Comparison of ENCODE assay signal across 30 cellular contexts in the genomic region with DNA sequence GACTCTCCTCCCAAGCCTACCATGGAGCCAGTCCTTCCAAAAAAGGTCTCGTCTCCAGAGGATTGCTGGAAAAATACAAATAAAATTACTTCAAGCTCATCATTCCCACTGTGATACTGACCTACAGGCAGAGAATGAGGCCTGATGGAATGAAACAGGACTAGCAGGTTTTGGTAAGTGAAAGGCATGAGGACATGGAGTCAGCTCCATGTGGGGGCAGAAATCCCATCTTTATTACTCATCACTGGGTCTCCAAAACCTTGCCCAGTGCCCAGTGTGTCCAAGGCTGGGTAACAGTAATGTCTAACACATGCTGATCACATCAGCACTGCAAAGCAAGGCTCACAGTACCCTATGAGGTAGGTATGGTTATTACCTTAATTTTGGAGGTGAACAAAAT.
"Had no signal": no experiment of that assay in that cellular context is flagged by ENCODE, and none has a peak within 500 bp of the region (broad histone marks: within the 10 kb centered on the region; RNA-seq: fewer than 3 reads in every experiment).

No MANE protein-coding gene starts in this region.

- H3K4me1 Mint-ChIP-seq: activated CD4-positive, alpha-beta T cell treated with anti-CD3 and anti-CD28 coated beads, Interleukin-2, amount 10 ng/mL, durations not matched to agents 24 days and 14 days; activated naive CD8-positive, alpha-beta T cell treated with anti-CD3 and anti-CD28 coated beads for 36 hours; nephron had no signal

- H3K9me3 ChIP-seq: adrenal gland, gastroesophageal sphincter, right lobe of liver, thoracic aorta, vagina had no signal

- H3K4me1 ChIP-seq: adrenal gland, gastroesophageal sphincter, right lobe of liver, vagina had no signal

- H3K36me3 ChIP-seq: adrenal gland, brain microvascular endothelial cell, right lobe of liver, thoracic aorta, vagina had no signal

- H3K27me3 ChIP-seq: adrenal gland, brain microvascular endothelial cell, gastroesophageal sphincter, hepatocyte, right lobe of liver, vagina had no signal

- H3K27ac ChIP-seq: adrenal gland, brain microvascular endothelial cell, gastroesophageal sphincter, hepatocyte, right lobe of liver, skin epidermis, thoracic aorta, vagina had no signal

- H3K4me2 ChIP-seq: hepatocyte had no signal

- H2AFZ ChIP-seq: hepatocyte had no signal

- H3K4me3 ChIP-seq: adrenal gland, gastroesophageal sphincter, hepatocyte, right lobe of liver, skin epidermis, thoracic aorta, vagina had no signal

- H3K27me3 Mint-ChIP-seq: progenitor cell of endocrine pancreas had no signal

- DNase-seq: activated CD4-positive, alpha-beta memory T cell treated with anti-CD3 and anti-CD28 coated beads for 36 hours; activated CD4-positive, CD25-positive, alpha-beta regulatory T cell treated with anti-CD3 and anti-CD28 coated beads, Interleukin-2, amount 50 U/mL, for 72 hours; activated CD8-positive, alpha-beta memory T cell treated with anti-CD3 and anti-CD28 coated beads, Interleukin-2, amount 50 U/mL, for 4 hours; activated effector memory CD4-positive, alpha-beta T cell treated with anti-CD3 and anti-CD28 coated beads, Interleukin-2, amount 50 U/mL, for 16 hours; activated naive CD4-positive, alpha-beta T cell treated with anti-CD3 and anti-CD28 coated beads for 36 hours; activated naive CD8-positive, alpha-beta T cell treated with anti-CD3 and anti-CD28 coated beads for 36 hours; activated T-cell treated with anti-CD3 and anti-CD28 coated beads, Interleukin-2, amount 50 U/mL, for 1 hour; adrenal gland; brain microvascular endothelial cell; central memory CD4-positive, alpha-beta T cell; islet precursor cell; left cardiac atrium; left ventricle myocardium superior; right lobe of liver; stimulated activated CD4-positive, alpha-beta T cell treated with anti-CD3 and anti-CD28 coated beads, Interleukin-12 subunit alpha, Interleukin-12 subunit beta, amount 100 ng/mL, for 4 hours; stimulated activated CD4-positive, alpha-beta T cell treated with anti-CD3 and anti-CD28 coated beads, Interleukin-4, amount 100 ng/mL, for 1 hour; T-helper 9 cell had no signal

- H3K9me3 Mint-ChIP-seq: activated CD4-positive, alpha-beta memory T cell treated with anti-CD3 and anti-CD28 coated beads for 36 hours; activated CD4-positive, alpha-beta T cell treated with anti-CD3 and anti-CD28 coated beads, Interleukin-2, amount 10 ng/mL, durations not matched to agents 24 days and 14 days; activated naive CD4-positive, alpha-beta T cell treated with anti-CD3 and anti-CD28 coated beads for 36 hours; activated T-helper 1 cell treated with anti-CD3 and anti-CD28 coated beads, Interleukin-12 subunit alpha, Interleukin-12 subunit beta, Interleukin-2, Interleukin-4 antibody, amounts not matched to agents 30 ng/mL and 10 ng/mL and 1 ng/mL, durations not matched to agents 14 hours and 24 hours and 36 hours; nephron; stimulated activated naive CD8-positive, alpha-beta T cell treated with anti-CD3 and anti-CD28 coated beads, Interleukin-15, Interleukin-2, amounts not matched to agents 100 ng/mL and 50 ng/mL, for 24 hours had no signal

- H3K36me3 Mint-ChIP-seq: activated CD4-positive, alpha-beta memory T cell treated with anti-CD3 and anti-CD28 coated beads for 36 hours; activated naive CD8-positive, alpha-beta T cell treated with anti-CD3 and anti-CD28 coated beads for 36 hours had no signal

- ATAC-seq: esophagus mucosa, gastroesophageal sphincter, left cardiac atrium, left ventricle myocardium superior, right lobe of liver had no signal

- H3K4me3 Mint-ChIP-seq: activated CD4-positive, alpha-beta memory T cell treated with anti-CD3 and anti-CD28 coated beads for 36 hours; activated CD4-positive, alpha-beta T cell treated with anti-CD3 and anti-CD28 coated beads, Interleukin-2, amount 10 ng/mL, durations not matched to agents 24 days and 14 days; activated naive CD4-positive, alpha-beta T cell treated with anti-CD3 and anti-CD28 coated beads for 36 hours; activated naive CD8-positive, alpha-beta T cell treated with anti-CD3 and anti-CD28 coated beads for 36 hours; activated T-helper 1 cell treated with anti-CD3 and anti-CD28 coated beads, Interleukin-12 subunit alpha, Interleukin-12 subunit beta, Interleukin-2, Interleukin-4 antibody, amounts not matched to agents 30 ng/mL and 10 ng/mL and 1 ng/mL, durations not matched to agents 14 hours and 24 hours and 36 hours; nephron; stimulated activated naive CD8-positive, alpha-beta T cell treated with anti-CD3 and anti-CD28 coated beads, Interleukin-15, Interleukin-2, amounts not matched to agents 100 ng/mL and 50 ng/mL, for 24 hours; T-helper 1 cell treated with Interleukin-12 subunit alpha and Interleukin-12 subunit beta and Interleukin-4 antibody, amounts not matched to agents 30 μg/mL and 1 μg/mL, for 36 hours; type B pancreatic cell had no signal

- H3K79me2 ChIP-seq: hepatocyte had no signal

- H3K27ac Mint-ChIP-seq: activated CD4-positive, alpha-beta memory T cell treated with anti-CD3 and anti-CD28 coated beads for 36 hours; activated CD4-positive, alpha-beta T cell treated with anti-CD3 and anti-CD28 coated beads, Interleukin-2, amount 10 ng/mL, durations not matched to agents 24 days and 14 days; activated naive CD4-positive, alpha-beta T cell treated with anti-CD3 and anti-CD28 coated beads for 36 hours; activated naive CD8-positive, alpha-beta T cell treated with anti-CD3 and anti-CD28 coated beads for 36 hours; activated T-helper 1 cell treated with anti-CD3 and anti-CD28 coated beads, Interleukin-12 subunit alpha, Interleukin-12 subunit beta, Interleukin-2, Interleukin-4 antibody, amounts not matched to agents 30 ng/mL and 10 ng/mL and 1 ng/mL, durations not matched to agents 14 hours and 24 hours and 36 hours; nephron; progenitor cell of endocrine pancreas; stimulated activated naive CD8-positive, alpha-beta T cell treated with anti-CD3 and anti-CD28 coated beads, Interleukin-15, Interleukin-2, amounts not matched to agents 100 ng/mL and 50 ng/mL, for 24 hours; T-helper 1 cell treated with Interleukin-12 subunit alpha and Interleukin-12 subunit beta and Interleukin-4 antibody, amounts not matched to agents 30 μg/mL and 1 μg/mL, for 36 hours; type B pancreatic cell had no signal
